ENCODE assay signal across 1 cellular context in the genomic region with DNA sequence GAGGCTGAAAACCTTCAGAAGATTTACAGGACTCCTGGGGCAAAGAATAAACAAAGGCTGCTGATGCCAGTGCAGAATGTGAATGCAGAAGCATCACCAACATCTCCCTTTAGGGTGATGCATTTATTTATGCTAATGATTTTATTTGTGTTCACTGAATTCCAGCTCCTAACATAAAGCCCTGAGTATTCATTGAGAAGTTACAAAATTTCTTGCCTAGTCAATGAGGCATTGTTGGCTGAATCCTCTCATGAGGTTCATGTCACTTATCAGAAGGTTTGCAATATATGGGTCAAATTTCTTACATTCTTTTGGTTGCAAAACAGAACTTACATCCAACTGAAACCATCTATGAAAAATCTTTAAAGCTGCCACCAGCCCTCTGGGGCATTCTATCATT.
TF ChIP-seq lines count a peak whose summit lies in the region.

No MANE protein-coding gene starts in this region.

TF ChIP-seq in GM23338, 12 proteins besides CTCF, POLR2A, EP300 and RAD21 (continued from another document):
- TF ChIP-seq, protein P1, sequence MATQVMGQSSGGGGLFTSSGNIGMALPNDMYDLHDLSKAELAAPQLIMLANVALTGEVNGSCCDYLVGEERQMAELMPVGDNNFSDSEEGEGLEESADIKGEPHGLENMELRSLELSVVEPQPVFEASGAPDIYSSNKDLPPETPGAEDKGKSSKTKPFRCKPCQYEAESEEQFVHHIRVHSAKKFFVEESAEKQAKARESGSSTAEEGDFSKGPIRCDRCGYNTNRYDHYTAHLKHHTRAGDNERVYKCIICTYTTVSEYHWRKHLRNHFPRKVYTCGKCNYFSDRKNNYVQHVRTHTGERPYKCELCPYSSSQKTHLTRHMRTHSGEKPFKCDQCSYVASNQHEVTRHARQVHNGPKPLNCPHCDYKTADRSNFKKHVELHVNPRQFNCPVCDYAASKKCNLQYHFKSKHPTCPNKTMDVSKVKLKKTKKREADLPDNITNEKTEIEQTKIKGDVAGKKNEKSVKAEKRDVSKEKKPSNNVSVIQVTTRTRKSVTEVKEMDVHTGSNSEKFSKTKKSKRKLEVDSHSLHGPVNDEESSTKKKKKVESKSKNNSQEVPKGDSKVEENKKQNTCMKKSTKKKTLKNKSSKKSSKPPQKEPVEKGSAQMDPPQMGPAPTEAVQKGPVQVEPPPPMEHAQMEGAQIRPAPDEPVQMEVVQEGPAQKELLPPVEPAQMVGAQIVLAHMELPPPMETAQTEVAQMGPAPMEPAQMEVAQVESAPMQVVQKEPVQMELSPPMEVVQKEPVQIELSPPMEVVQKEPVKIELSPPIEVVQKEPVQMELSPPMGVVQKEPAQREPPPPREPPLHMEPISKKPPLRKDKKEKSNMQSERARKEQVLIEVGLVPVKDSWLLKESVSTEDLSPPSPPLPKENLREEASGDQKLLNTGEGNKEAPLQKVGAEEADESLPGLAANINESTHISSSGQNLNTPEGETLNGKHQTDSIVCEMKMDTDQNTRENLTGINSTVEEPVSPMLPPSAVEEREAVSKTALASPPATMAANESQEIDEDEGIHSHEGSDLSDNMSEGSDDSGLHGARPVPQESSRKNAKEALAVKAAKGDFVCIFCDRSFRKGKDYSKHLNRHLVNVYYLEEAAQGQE (IDR thresholded peaks at IDR 0.05; ENCODE audit: unreplicated experiment), result no peak
- TF ChIP-seq EZH2phosphoT487 (IDR thresholded peaks at IDR 0.05; ENCODE audit: unreplicated experiment), result no peak
